In the genomic region with DNA sequence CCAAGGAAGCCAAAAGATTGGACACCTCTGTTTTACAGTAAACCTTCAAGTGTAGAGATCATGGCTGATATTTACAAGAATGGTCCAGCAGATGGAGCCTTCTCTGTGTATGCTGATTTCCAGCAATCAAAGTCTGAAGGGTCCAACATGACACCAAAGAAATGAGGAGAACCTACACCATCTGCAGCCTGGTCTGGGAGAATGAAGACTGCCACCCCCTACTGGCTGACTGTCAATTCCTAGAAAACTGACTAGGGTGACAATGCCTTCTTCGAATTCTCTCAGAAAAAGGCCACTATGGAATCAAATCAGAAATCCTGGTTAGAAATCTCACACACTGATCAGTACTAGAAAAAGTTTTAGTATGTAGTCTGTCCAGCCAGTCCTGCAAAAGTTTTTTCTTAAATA, we compare ENCODE assay signal across 7 cellular contexts.
A peak's percentile ranks its signal among the peaks of the same experiment; 100 is the strongest.
DNase-seq lines count a peak whose midpoint lies in the region; ATAC-seq and TF ChIP-seq lines count a peak whose summit lies in the region.

No MANE protein-coding gene starts in this region.

- no peaks in the 10 kb centered on the region for H3K9me3 Mint-ChIP-seq in osteocyte (ENCODE audit: unreplicated experiment)

- ATAC-seq in GM21825 (IDR thresholded peaks at IDR 0.05; ENCODE audit: unreplicated experiment): no peak
- ATAC-seq in HG02678 (IDR thresholded peaks at IDR 0.05; ENCODE audit: unreplicated experiment): no peak

- H3K27me3 Mint-ChIP-seq in osteocyte (ENCODE audit: unreplicated experiment): no peaks in the 10 kb centered on the region

- H3K4me1 Mint-ChIP-seq in osteocyte (ENCODE audit: unreplicated experiment): peaks cover 26% of the 10 kb centered on the region

- no peak overlapping the region for H3K4me3 Mint-ChIP-seq in osteocyte (ENCODE audit: unreplicated experiment)

- peak overlapping the region; percentile 39 for H3K27ac Mint-ChIP-seq in osteocyte (ENCODE audit: unreplicated experiment)

- H3K36me3 Mint-ChIP-seq in osteocyte (ENCODE audit: unreplicated experiment): peaks cover 4% of the 10 kb centered on the region

- DNase-seq in GDM1 (lab: John Stamatoyannopoulos, UW) (peak; percentile 42), HT1080 (ENCODE audit: low read depth) (peak; percentile 64), SIG-M5 treated with dmso at 0.1 percent for 504 hours (lab: John Stamatoyannopoulos, UW; ENCODE audit: unreplicated experiment) (peak; percentile 80), fibroblast of peridontal ligament (ENCODE audit: extremely low read depth) (peak; percentile 75), osteocyte (ENCODE audit: extremely low spot score, unreplicated experiment) (no peak)

- TF ChIP-seq CTCF in osteocyte (IDR thresholded peaks at IDR 0.05): peak; percentile 60
